ENCODE assay signal across 8 cellular contexts in the genomic region with DNA sequence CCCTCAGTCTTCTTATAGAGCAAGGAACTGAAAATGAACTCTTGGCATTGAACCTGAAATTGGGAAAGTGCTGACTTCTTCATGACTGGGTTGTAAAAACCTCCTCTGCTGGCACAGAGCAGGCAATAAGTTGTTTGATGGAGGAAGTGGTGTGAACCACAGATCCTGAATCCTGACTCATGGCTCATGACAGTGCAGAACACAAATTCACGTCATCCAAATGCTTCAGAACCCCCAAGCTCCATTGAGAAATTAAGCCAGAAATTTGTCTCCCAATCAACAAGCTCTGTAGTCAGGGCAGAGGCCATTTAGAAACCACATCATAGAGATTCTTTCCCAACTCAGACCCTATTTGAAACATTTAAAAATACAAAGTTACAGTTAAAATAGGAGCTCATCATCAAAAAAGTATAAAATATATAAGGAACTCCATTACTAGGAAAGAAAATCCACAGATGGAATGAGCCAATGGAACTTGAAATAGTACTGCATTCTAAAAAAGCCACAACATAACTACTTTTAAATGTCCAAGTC. TPM values are rescaled to one million over a fixed set of nuclear protein-coding genes. Genes with fewer than 3 reads are reported as not detected.
DNase-seq lines count a peak whose midpoint lies in the region; ATAC-seq, FAIRE-seq and TF ChIP-seq lines count a peak whose summit lies in the region.

No MANE protein-coding gene starts in this region.

- dilution Hi-C loops in endothelial cell of umbilical vein (cut with MboI; ENCODE audit: extremely low pct_ligation_motif_present, low sequenced_read_pairs) = no loop called here

- CTCF ChIA-PET in endothelial cell of umbilical vein (lab: Charles Lee) = interaction anchor here (0.7 to 3.3 kb wide), 8 partner anchors 8 to 149 kb away, joined by 3 to 65 read pairs (median 4); partner anchors contain the start of gene STK17A

- H3K27ac ChIP-seq in SK-N-MC (peak overlapping the region; percentile 46; the same call in 1 of the 2 replicates), endothelial cell of umbilical vein (ENCODE audit: insufficient read depth, low read depth, low read length) (peak overlapping the region; percentile 79)

- TF ChIP-seq CTCF in AG09309 (IDR thresholded peaks at IDR 0.05; ENCODE audit: control insufficient read depth, insufficient read depth, low read depth, low read length, missing control alignments) (no peak), endothelial cell of umbilical vein (IDR thresholded peaks at IDR 0.05; ENCODE audit: extremely low read depth in 1 of 2, insufficient read depth in 1 of 2, low read depth in 1 of 2, low read length in 2 of 2) (no peak)

- POLR2A ChIA-PET in endothelial cell of umbilical vein (lab: Charles Lee) = interaction anchor here (2.2 kb wide), 1 partner anchor 10 kb away, joined by 17 read pairs; the partner anchor contains the start of gene STK17A

- H3K36me3 ChIP-seq in SK-N-MC (ENCODE audit: insufficient read depth, low read length) (no peaks in the 10 kb centered on the region), endothelial cell of umbilical vein (ENCODE audit: control insufficient read depth in 2 of 2, extremely low read depth in 1 of 2, insufficient read depth in 2 of 2, low read length in 2 of 2) (no peaks in the 10 kb centered on the region), HAP-1 (replicated peaks) (no peaks in the 10 kb centered on the region)

- H3K9me1 ChIP-seq in endothelial cell of umbilical vein (replicated peaks; ENCODE audit: control insufficient read depth, extremely low read depth, insufficient read depth, low read length) = no peaks in the 10 kb centered on the region

- intact Hi-C loops in endothelial cell of umbilical vein (cut with micrococcal nuclease) = loop anchor here (5.0 kb wide), 1 partner anchor 335 kb away; the partner anchor contains the start of gene URGCP

- H3K9me3 ChIP-seq in SK-N-MC (ENCODE audit: low read depth, low read length) (no peaks in the 10 kb centered on the region), endothelial cell of umbilical vein (replicated peaks; ENCODE audit: control insufficient read depth, insufficient read depth, low read length) (no peaks in the 10 kb centered on the region), HAP-1 (no peaks in the 10 kb centered on the region)

- H2AFZ ChIP-seq in endothelial cell of umbilical vein (ENCODE audit: low read depth, low read length) = peak overlapping the region; percentile 20

- FAIRE-seq in H54 (lab: Jason Lieb, UNC) = peak; percentile 100
- peak; percentile 96 for FAIRE-seq in endothelial cell of umbilical vein (lab: Jason Lieb, UNC)

- in situ Hi-C loops in HAP-1 (cut with MboI; ENCODE audit: low sequenced_read_pairs) = no loop called here

- no TSS peak for BruUV-seq in endothelial cell of umbilical vein (replicated peaks; lab: Mats Ljungman, UMichigan)

- no peak for ATAC-seq in HG02588 (IDR thresholded peaks at IDR 0.05; ENCODE audit: unreplicated experiment)

- H3K27me3 ChIP-seq in endothelial cell of umbilical vein (ENCODE audit: control insufficient read depth in 2 of 2, insufficient read depth in 2 of 2, low read length in 2 of 2) (no peaks in the 10 kb centered on the region), HAP-1 (ENCODE audit: low read depth) (no peaks in the 10 kb centered on the region; the same call in 1 of the 2 replicates)

- H3K4me1 ChIP-seq in endothelial cell of umbilical vein (ENCODE audit: control insufficient read depth, extremely low read depth, insufficient read depth, low read length) (peaks cover 7% of the 10 kb centered on the region), HAP-1 (peaks cover 1% of the 10 kb centered on the region; the same call in 1 of the 2 replicates)

- H3K9ac ChIP-seq in SK-N-MC (ENCODE audit: insufficient read length) (no peak overlapping the region), endothelial cell of umbilical vein (replicated peaks; ENCODE audit: extremely low read depth, insufficient read depth, low read length) (peak overlapping the region; percentile 43)

- H3K79me2 ChIP-seq in endothelial cell of umbilical vein (ENCODE audit: control insufficient read depth, insufficient read depth, low read length) = no peaks in the 10 kb centered on the region

- DNase-seq in AG09309 (ENCODE audit: low read depth) (peak; percentile 100), H54 (ENCODE audit: insufficient read length, low spot score) (peak; percentile 87), SK-N-MC (ENCODE audit: low read depth, low spot score) (peak; percentile 48), endothelial cell of umbilical vein (ENCODE audit: low read depth, low spot score) (peak; percentile 80), pons (ENCODE audit: low spot score) (peak; percentile 87), NCI-H82 (lab: John Stamatoyannopoulos, UW) (no peak), HAP-1 (ENCODE audit: low spot score in 2 of 2) (no peak)

- H4K20me1 ChIP-seq in endothelial cell of umbilical vein (replicated peaks; ENCODE audit: control insufficient read depth, extremely low read depth, insufficient read depth, low read length) = no peaks in the 10 kb centered on the region

- no peak for TF ChIP-seq POLR2A in H54 (IDR thresholded peaks at IDR 0.05; ENCODE audit: low read depth, low read length)
- peak; percentile 13 for TF ChIP-seq POLR2A in endothelial cell of umbilical vein (IDR thresholded peaks at IDR 0.05; ENCODE audit: low read depth, low read length)

- no peak overlapping the region for H3K4me3 ChIP-seq in AG09309 (ENCODE audit: control insufficient read depth, low read depth, low read length)
- H3K4me3 ChIP-seq in SK-N-MC = no peak overlapping the region
- no peak overlapping the region for H3K4me3 ChIP-seq in endothelial cell of umbilical vein (replicated peaks in 1 of 3; ENCODE audit: insufficient read depth in 1 of 3, low read depth in 1 of 3, low read length in 3 of 3)
- H3K4me3 ChIP-seq in HAP-1 = no peak overlapping the region

- H3K4me2 ChIP-seq in endothelial cell of umbilical vein (ENCODE audit: insufficient read depth, low read length) = no peak overlapping the region

TF ChIP-seq in endothelial cell of umbilical vein, 7 proteins besides CTCF, POLR2A, EP300 and RAD21:
- TF ChIP-seq MYC (IDR thresholded peaks at IDR 0.05; ENCODE audit: low read depth, low read length) (no peak), JUN (IDR thresholded peaks at IDR 0.05; ENCODE audit: borderline replicate concordance, insufficient read depth, insufficient read length, low read depth) (peak; percentile 67), GATA2 (IDR thresholded peaks at IDR 0.05; ENCODE audit: insufficient read depth, insufficient read length, low read depth, low read length) (no peak), POLR2AphosphoS5 (IDR thresholded peaks at IDR 0.05; ENCODE audit: insufficient read depth, low read depth, low read length) (peak; percentile 54), FOS (IDR thresholded peaks at IDR 0.05; ENCODE audit: borderline replicate concordance, insufficient read depth, low read length) (peak; percentile 89), EZH2 (IDR thresholded peaks at IDR 0.05; ENCODE audit: borderline replicate concordance, low read depth, low read length, severe bottlenecking) (no peak)
- TF ChIP-seq, protein P1, sequence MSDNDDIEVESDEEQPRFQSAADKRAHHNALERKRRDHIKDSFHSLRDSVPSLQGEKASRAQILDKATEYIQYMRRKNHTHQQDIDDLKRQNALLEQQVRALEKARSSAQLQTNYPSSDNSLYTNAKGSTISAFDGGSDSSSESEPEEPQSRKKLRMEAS (IDR thresholded peaks at IDR 0.05; ENCODE audit: insufficient read depth, insufficient read length) = no peak

RNA-seq across cellular contexts. Expression of gene STK17A, which starts 10.3 kb away (rescaled TPM):
- total RNA-seq in endothelial cell of umbilical vein = 53.9 and 58.8 TPM in 2 replicates
- 10.6 and 11.7 TPM in 2 replicates for polyA plus RNA-seq in endothelial cell of umbilical vein
- polyA plus RNA-seq in endothelial cell of umbilical vein (2011; cell fraction: cytosol; rRNA removed) = 20.3 and 22.6 TPM in 2 replicates
- 20.8 and 26.3 TPM in 2 replicates for polyA plus RNA-seq in endothelial cell of umbilical vein (2011; cell fraction: nucleus; rRNA removed)
- 48.6 and 75.6 TPM in 2 replicates for polyA plus RNA-seq in endothelial cell of umbilical vein (2012)
- 12.1 and 12.3 TPM in 2 replicates for polyA minus RNA-seq in endothelial cell of umbilical vein
- polyA minus RNA-seq in endothelial cell of umbilical vein (2011; cell fraction: cytosol; rRNA and poly(A)+ RNA removed) = 10.5 TPM
- 22.6 and 33.8 TPM in 2 replicates for polyA minus RNA-seq in endothelial cell of umbilical vein (2011; cell fraction: nucleus; rRNA and poly(A)+ RNA removed)

Comparison
In these comparisons a context has a peak if more than half of its experiments do, and no peak if none do; other contexts are left out.
1. DNase-seq: peak in AG09309 (single experiment), H54 (single experiment), SK-N-MC (single experiment), endothelial cell of umbilical vein (single experiment) and pons (single experiment); none in NCI-H82 (single experiment) and HAP-1 (0 of 2).